In the genomic region with DNA sequence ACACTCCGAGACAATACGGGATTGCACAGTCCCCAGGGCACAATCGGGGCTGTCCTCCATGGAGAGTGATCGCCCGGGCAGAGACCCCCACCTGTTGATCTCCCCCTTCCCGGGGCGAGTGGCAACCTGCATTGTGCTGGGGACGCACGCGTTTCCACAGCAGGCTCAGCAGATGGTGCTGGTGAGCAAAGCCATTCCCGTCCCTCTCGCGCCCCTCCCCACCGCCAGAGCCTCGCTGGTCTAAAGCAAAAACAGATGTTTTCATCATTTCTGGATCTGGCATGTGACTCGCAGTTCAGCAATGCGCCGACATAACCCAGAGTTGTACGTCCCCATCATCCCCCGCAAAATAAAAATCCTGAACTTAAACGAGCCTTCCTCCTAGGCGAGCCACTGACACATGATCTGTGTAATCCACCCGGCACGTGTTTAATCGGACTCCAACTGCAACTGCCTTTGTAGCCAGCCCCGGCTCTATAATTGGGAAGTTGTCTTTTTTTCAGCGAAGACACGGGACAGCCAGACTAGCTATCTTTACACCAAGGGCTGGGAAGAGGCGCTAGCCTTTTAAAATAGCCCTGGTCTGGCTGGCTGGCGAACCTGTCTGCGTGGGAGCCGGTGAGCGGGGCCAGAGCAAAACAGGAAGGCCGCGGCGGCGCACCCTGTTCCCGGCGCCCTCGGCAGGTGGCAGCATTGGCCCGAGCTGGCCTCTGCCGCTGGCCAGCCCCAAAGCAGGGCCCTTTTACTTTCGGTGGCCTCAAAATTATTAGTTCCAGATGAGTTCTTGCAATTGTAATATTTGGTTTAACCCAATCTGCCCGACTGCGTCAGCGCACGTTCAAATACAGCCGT, we compare ENCODE assay signal across 8 cellular contexts.
A peak's percentile ranks its signal among the peaks of the same experiment; 100 is the strongest.
DNase-seq lines count a peak whose midpoint lies in the region; ATAC-seq and TF ChIP-seq lines count a peak whose summit lies in the region.

No MANE protein-coding gene starts in this region.

- TF ChIP-seq CTCF in RWPE1 (conservative IDR thresholded peaks at IDR 0.05; ENCODE audit: low read depth) = peak; percentile 89
- peak; percentile 78 for TF ChIP-seq CTCF in nephron progenitor cell (IDR thresholded peaks at IDR 0.05)

- H3K4me3 Mint-ChIP-seq in nephron progenitor cell = peak overlapping the region; percentile 81
- peak overlapping the region; percentile 80 for H3K4me3 Mint-ChIP-seq in stimulated activated naive CD8-positive, alpha-beta T cell treated with anti-CD3 and anti-CD28 coated beads, Interleukin-15, Interleukin-2, amounts not matched to agents 100 ng/mL and 50 ng/mL, for 24 hours

- POLR2A ChIA-PET in RWPE1 (lab: Yijun Ruan, JAX; ENCODE audit: low non-redundant PET) = interaction anchor here (0.7 kb wide), 1 partner anchor 1148 kb away, joined by 3 read pairs; no protein-coding TSS in a partner anchor

- no peaks in the 10 kb centered on the region for H3K36me3 Mint-ChIP-seq in nephron progenitor cell (ENCODE audit: low read depth)
- no peaks in the 10 kb centered on the region for H3K36me3 Mint-ChIP-seq in stimulated activated naive CD8-positive, alpha-beta T cell treated with anti-CD3 and anti-CD28 coated beads, Interleukin-15, Interleukin-2, amounts not matched to agents 100 ng/mL and 50 ng/mL, for 24 hours (ENCODE audit: low read depth)

- H3K27me3 Mint-ChIP-seq in nephron progenitor cell (ENCODE audit: low read depth, poor library complexity) = peaks cover 8% of the 10 kb centered on the region
- no peaks in the 10 kb centered on the region for H3K27me3 Mint-ChIP-seq in stimulated activated naive CD8-positive, alpha-beta T cell treated with anti-CD3 and anti-CD28 coated beads, Interleukin-15, Interleukin-2, amounts not matched to agents 100 ng/mL and 50 ng/mL, for 24 hours

- DNase-seq in DMS79 treated with DMSO at 0.1 percent for 48 hours (lab: John Stamatoyannopoulos, UW) (peak; percentile 93), KG1 (lab: John Stamatoyannopoulos, UW) (peak; percentile 95), RWPE1 (ENCODE audit: low spot score) (peak; percentile 81), activated gamma-delta T cell (lab: John Stamatoyannopoulos, UW) (peak; percentile 14), fibroblast of the conjunctiva (ENCODE audit: low read depth) (peak; percentile 95), nephron progenitor cell (peak; percentile 87)

- H3K9me3 Mint-ChIP-seq in nephron progenitor cell = peaks cover 4% of the 10 kb centered on the region
- no peaks in the 10 kb centered on the region for H3K9me3 Mint-ChIP-seq in stimulated activated naive CD8-positive, alpha-beta T cell treated with anti-CD3 and anti-CD28 coated beads, Interleukin-15, Interleukin-2, amounts not matched to agents 100 ng/mL and 50 ng/mL, for 24 hours

- peaks cover 41% of the 10 kb centered on the region for H3K4me1 Mint-ChIP-seq in nephron progenitor cell
- H3K4me1 Mint-ChIP-seq in stimulated activated naive CD8-positive, alpha-beta T cell treated with anti-CD3 and anti-CD28 coated beads, Interleukin-15, Interleukin-2, amounts not matched to agents 100 ng/mL and 50 ng/mL, for 24 hours (ENCODE audit: low read depth) = peaks cover 19% of the 10 kb centered on the region

- CTCF ChIA-PET in RWPE1 (lab: Yijun Ruan, JAX) = interaction anchor here (0.5 to 2.4 kb wide), 22 partner anchors 11 to 1125 kb away, joined by 3 to 24 read pairs (median 4); no protein-coding TSS in a partner anchor

- H3K27ac ChIP-seq in RWPE1 = peak overlapping the region; percentile 84

- H3K27ac Mint-ChIP-seq in nephron progenitor cell = peak overlapping the region; percentile 89
- peak overlapping the region; percentile 91 for H3K27ac Mint-ChIP-seq in stimulated activated naive CD8-positive, alpha-beta T cell treated with anti-CD3 and anti-CD28 coated beads, Interleukin-15, Interleukin-2, amounts not matched to agents 100 ng/mL and 50 ng/mL, for 24 hours

- ATAC-seq in GM21737 (IDR thresholded peaks at IDR 0.05; ENCODE audit: unreplicated experiment) = peak; percentile 81

Comparison
In these comparisons a context has a peak if more than half of its experiments do, and no peak if none do; other contexts are left out.
1. Peak in every context shown above with its lines: DNase-seq, ATAC-seq and H3K27ac ChIP-seq.
2. DNase-seq: peak in every context shown above with its lines; median percentile 95 in KG1; 95 in fibroblast of the conjunctiva; 93 in DMS79 treated with DMSO at 0.1 percent for 48 hours; 87 in nephron progenitor cell; 81 in RWPE1; 14 in activated gamma-delta T cell.